1 cellular context compared by ENCODE assay signal in genomic region chr6:37016995-37017394, GRCh38.
TF ChIP-seq lines count a peak whose summit lies in the region.

No MANE protein-coding gene starts in this region.

TF ChIP-seq in neural cell, 6 proteins besides CTCF, POLR2A, EP300 and RAD21 (continued from another document):
- TF ChIP-seq, protein P1, sequence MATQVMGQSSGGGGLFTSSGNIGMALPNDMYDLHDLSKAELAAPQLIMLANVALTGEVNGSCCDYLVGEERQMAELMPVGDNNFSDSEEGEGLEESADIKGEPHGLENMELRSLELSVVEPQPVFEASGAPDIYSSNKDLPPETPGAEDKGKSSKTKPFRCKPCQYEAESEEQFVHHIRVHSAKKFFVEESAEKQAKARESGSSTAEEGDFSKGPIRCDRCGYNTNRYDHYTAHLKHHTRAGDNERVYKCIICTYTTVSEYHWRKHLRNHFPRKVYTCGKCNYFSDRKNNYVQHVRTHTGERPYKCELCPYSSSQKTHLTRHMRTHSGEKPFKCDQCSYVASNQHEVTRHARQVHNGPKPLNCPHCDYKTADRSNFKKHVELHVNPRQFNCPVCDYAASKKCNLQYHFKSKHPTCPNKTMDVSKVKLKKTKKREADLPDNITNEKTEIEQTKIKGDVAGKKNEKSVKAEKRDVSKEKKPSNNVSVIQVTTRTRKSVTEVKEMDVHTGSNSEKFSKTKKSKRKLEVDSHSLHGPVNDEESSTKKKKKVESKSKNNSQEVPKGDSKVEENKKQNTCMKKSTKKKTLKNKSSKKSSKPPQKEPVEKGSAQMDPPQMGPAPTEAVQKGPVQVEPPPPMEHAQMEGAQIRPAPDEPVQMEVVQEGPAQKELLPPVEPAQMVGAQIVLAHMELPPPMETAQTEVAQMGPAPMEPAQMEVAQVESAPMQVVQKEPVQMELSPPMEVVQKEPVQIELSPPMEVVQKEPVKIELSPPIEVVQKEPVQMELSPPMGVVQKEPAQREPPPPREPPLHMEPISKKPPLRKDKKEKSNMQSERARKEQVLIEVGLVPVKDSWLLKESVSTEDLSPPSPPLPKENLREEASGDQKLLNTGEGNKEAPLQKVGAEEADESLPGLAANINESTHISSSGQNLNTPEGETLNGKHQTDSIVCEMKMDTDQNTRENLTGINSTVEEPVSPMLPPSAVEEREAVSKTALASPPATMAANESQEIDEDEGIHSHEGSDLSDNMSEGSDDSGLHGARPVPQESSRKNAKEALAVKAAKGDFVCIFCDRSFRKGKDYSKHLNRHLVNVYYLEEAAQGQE (IDR thresholded peaks at IDR 0.05; ENCODE audit: borderline replicate concordance): no peak
- TF ChIP-seq POLR2AphosphoS5 (IDR thresholded peaks at IDR 0.05): no peak
- TF ChIP-seq EZH2 (IDR thresholded peaks at IDR 0.05; ENCODE audit: borderline replicate concordance, insufficient read depth, low read length, poor library complexity, severe bottlenecking): no peak
- no peak for TF ChIP-seq SMC3 (conservative IDR thresholded peaks at IDR 0.05; ENCODE audit: poor library complexity)
